15 cellular contexts compared by ENCODE assay signal in the genomic region with DNA sequence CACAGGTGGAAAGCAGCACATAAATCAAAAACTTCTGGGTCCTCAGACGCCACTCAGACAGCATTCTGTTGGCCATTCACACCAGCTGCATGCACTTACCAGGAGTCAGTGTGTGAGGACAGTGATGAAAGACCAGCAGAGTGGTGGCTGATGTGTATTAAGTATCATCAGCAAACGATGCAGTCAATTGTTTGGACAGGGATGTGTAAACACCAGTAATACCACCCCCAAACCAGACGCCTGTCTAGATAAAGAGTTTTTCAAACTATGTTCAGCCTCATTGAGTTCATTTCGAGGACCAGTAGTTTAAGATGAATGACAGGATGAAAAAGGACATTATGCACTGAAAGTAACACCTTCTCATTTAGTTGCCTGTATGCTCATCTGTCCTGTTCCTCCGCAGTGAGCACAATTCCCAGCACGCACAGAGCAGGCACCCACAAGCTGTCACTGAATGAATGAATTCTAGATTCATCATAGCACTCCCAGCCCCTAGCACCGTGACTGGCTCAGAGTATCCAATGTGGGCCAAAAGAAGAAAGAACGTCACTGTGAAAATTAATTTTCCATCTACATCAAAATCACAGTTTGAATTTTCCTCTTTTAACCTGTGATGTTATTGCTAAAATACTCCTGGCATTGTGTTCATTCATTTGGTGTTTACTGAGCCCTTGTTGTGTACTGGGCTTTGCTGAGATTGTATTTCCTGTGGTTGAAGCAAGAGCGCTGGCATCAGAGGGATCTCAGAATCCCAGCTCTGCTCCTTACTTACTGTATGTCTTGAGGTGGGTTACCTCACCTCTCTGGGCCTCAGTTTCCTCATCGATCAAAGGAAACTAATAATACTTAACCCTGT.
A peak's percentile ranks its signal among the peaks of the same experiment; 100 is the strongest.
DNase-seq lines count a peak whose midpoint lies in the region; ATAC-seq and TF ChIP-seq lines count a peak whose summit lies in the region.
"Had no signal": no experiment of that assay in that cellular context is flagged by ENCODE, and none has a peak within 500 bp of the region (broad histone marks: within the 10 kb centered on the region; RNA-seq: fewer than 3 reads in every experiment).

No MANE protein-coding gene starts in this region.

- TF ChIP-seq CTCF in upper lobe of right lung (IDR thresholded peaks at IDR 0.05) = no peak

- H3K27me3 ChIP-seq in H7 (ENCODE audit: control insufficient read depth, insufficient read depth, low read length) = no peaks in the 10 kb centered on the region
- no peaks in the 10 kb centered on the region for H3K27me3 ChIP-seq in upper lobe of right lung
- H3K27me3 ChIP-seq: breast epithelium, dorsolateral prefrontal cortex had no signal

- H3K4me1 ChIP-seq in upper lobe of right lung = no peaks in the 10 kb centered on the region
- H3K4me1 ChIP-seq: breast epithelium had no signal

- no peak overlapping the region for H3K27ac ChIP-seq in upper lobe of right lung
- H3K27ac ChIP-seq: breast epithelium, dorsolateral prefrontal cortex had no signal

- intact Hi-C loops in upper lobe of right lung (cut with DNase I) = no loop called here

- H3K4me3 ChIP-seq in H7 (ENCODE audit: insufficient read depth, low read depth, low read length) (no peak overlapping the region), upper lobe of right lung (no peak overlapping the region)
- H3K4me3 ChIP-seq: breast epithelium, dorsolateral prefrontal cortex had no signal

- no peaks in the 10 kb centered on the region for H3K9me3 ChIP-seq in upper lobe of right lung
- H3K9me3 ChIP-seq: breast epithelium had no signal

- DNase-seq in DMS53 treated with DMSO at 0.1 percent for 48 hours (lab: John Stamatoyannopoulos, UW; ENCODE audit: unreplicated experiment) (peak; percentile 99), NCI-H187 (lab: John Stamatoyannopoulos, UW) (peak; percentile 95 to 96), NCI-H774 (lab: John Stamatoyannopoulos, UW) (peak; percentile 98), mesenteric fat pad (ENCODE audit: low spot score) (peak; percentile 33), H7 (no peak), foreskin melanocyte (no peak), upper lobe of right lung (no peak)
- DNase-seq: activated CD4-positive, alpha-beta T cell treated with anti-CD3 and anti-CD28 coated beads, Interleukin-2, amount 10 ng/mL, durations not matched to agents 24 days and 14 days; activated T-cell treated with anti-CD3 and anti-CD28 coated beads for 4 hours; AML-193; dorsolateral prefrontal cortex; natural killer cell; NCI-H1048 had no signal

- H3K36me3 ChIP-seq in H7 (replicated peaks; ENCODE audit: control insufficient read depth, insufficient read depth, low read length) (no peaks in the 10 kb centered on the region), upper lobe of right lung (no peaks in the 10 kb centered on the region)
- H3K36me3 ChIP-seq: breast epithelium had no signal

- ATAC-seq in upper lobe of right lung (no peak), GM19452 (IDR thresholded peaks at IDR 0.05; ENCODE audit: unreplicated experiment) (no peak)
- ATAC-seq: natural killer cell had no signal

Comparison
In these comparisons a context has a peak if more than half of its experiments do, and no peak if none do; other contexts are left out.
1. DNase-seq: peak in DMS53 treated with DMSO at 0.1 percent for 48 hours (single experiment), NCI-H187 (2 of 2), NCI-H774 (single experiment) and mesenteric fat pad (single experiment); none in H7 (single experiment), foreskin melanocyte (single experiment) and upper lobe of right lung (single experiment).